In genomic region chr3:127067116-127067910, GRCh38 we compare ENCODE assay signal across 19 cellular contexts.
DNase-seq lines count a peak whose midpoint lies in the region; ATAC-seq and TF ChIP-seq lines count a peak whose summit lies in the region.
"Had no signal": no experiment of that assay in that cellular context is flagged by ENCODE, and none has a peak within 500 bp of the region (broad histone marks: within the 10 kb centered on the region; RNA-seq: fewer than 3 reads in every experiment).

No MANE protein-coding gene starts in this region.

- DNase-seq in DMS53 (lab: John Stamatoyannopoulos, UW) (peak; percentile 46), DMS53 treated with DMSO at 0.1 percent for 48 hours (lab: John Stamatoyannopoulos, UW; ENCODE audit: unreplicated experiment) (no peak), natural killer cell (no peak), neural progenitor cell (ENCODE audit: low spot score) (no peak), NK-92 (lab: John Stamatoyannopoulos, UW; ENCODE audit: unreplicated experiment) (no peak), retina (no peak)
- peak; percentile 13 for DNase-seq in natural killer cell treated with Interleukin-12 subunit alpha and Interleukin-12 subunit beta and Interleukin-15 and Interleukin-18, amount 100 ng/mL, for 72 hours (ENCODE audit: low spot score)
- no peak for DNase-seq in activated CD4-positive, alpha-beta T cell treated with anti-CD3 and anti-CD28 coated beads, Interleukin-2, amount 50 U/mL, for 1 hour
- DNase-seq: 8988T, DMS 273 treated with DMSO at 0.1 percent for 48 hours, H7, MG63, NCI-H1105, NCI-H2081, NCI-H446, NCI-H774, SHP77 had no signal

- H3K4me2 ChIP-seq in neural progenitor cell, result no peak overlapping the region
- H3K4me2 ChIP-seq: BLaER1 treated with 17β-estradiol and CSF1 and Interleukin-3, amounts not matched to agents 10 nM and 100 nM had no signal

- no peaks in the 10 kb centered on the region for H3K36me3 Mint-ChIP-seq in natural killer cell treated with Interleukin-12 subunit alpha and Interleukin-12 subunit beta and Interleukin-15 and Interleukin-18, amount 100 ng/mL, for 72 hours
- no peaks in the 10 kb centered on the region for H3K36me3 Mint-ChIP-seq in natural killer cell
- H3K36me3 Mint-ChIP-seq in neural progenitor cell, result no peaks in the 10 kb centered on the region

- no peak overlapping the region for H3K27ac Mint-ChIP-seq in natural killer cell treated with Interleukin-12 subunit alpha and Interleukin-12 subunit beta and Interleukin-15 and Interleukin-18, amount 100 ng/mL, for 72 hours
- H3K27ac Mint-ChIP-seq in natural killer cell (no peak overlapping the region), neural progenitor cell (peak overlapping the region; percentile 37)

- no peaks in the 10 kb centered on the region for H3K9me3 Mint-ChIP-seq in natural killer cell treated with Interleukin-12 subunit alpha and Interleukin-12 subunit beta and Interleukin-15 and Interleukin-18, amount 100 ng/mL, for 72 hours
- H3K9me3 Mint-ChIP-seq in natural killer cell (no peaks in the 10 kb centered on the region), neural progenitor cell (no peaks in the 10 kb centered on the region)

- H3K4me1 Mint-ChIP-seq in natural killer cell treated with Interleukin-12 subunit alpha and Interleukin-12 subunit beta and Interleukin-15 and Interleukin-18, amount 100 ng/mL, for 72 hours (ENCODE audit: low read depth in 2 of 2), result no peaks in the 10 kb centered on the region
- no peaks in the 10 kb centered on the region for H3K4me1 Mint-ChIP-seq in natural killer cell
- peaks cover 17% of the 10 kb centered on the region for H3K4me1 Mint-ChIP-seq in neural progenitor cell

- no peaks in the 10 kb centered on the region for H3K79me2 ChIP-seq in neural progenitor cell (ENCODE audit: low read depth)

- no peak overlapping the region for H2AFZ ChIP-seq in neural progenitor cell (replicated peaks)

- H3K9ac ChIP-seq in neural progenitor cell, result no peak overlapping the region
- H3K9ac ChIP-seq: BLaER1 treated with 17β-estradiol and CSF1 and Interleukin-3, amounts not matched to agents 10 nM and 100 nM had no signal

- no peak overlapping the region for H3K4me3 Mint-ChIP-seq in natural killer cell treated with Interleukin-12 subunit alpha and Interleukin-12 subunit beta and Interleukin-15 and Interleukin-18, amount 100 ng/mL, for 72 hours
- H3K4me3 Mint-ChIP-seq in natural killer cell (no peak overlapping the region), neural progenitor cell (no peak overlapping the region)

- no peaks in the 10 kb centered on the region for H3K9me3 ChIP-seq in neural progenitor cell (ENCODE audit: low read depth)
- H3K9me3 ChIP-seq: BLaER1 treated with 17β-estradiol and CSF1 and Interleukin-3, amounts not matched to agents 10 nM and 100 nM; MG63 had no signal

- H3K4me3 ChIP-seq in neural progenitor cell, result no peak overlapping the region
- H3K4me3 ChIP-seq: BLaER1 treated with 17β-estradiol and CSF1 and Interleukin-3, amounts not matched to agents 10 nM and 100 nM; MG63 had no signal

- no peaks in the 10 kb centered on the region for H3K4me1 ChIP-seq in neural progenitor cell

- no peak overlapping the region for H3K27ac ChIP-seq in neural progenitor cell
- H3K27ac ChIP-seq: BLaER1 treated with 17β-estradiol and CSF1 and Interleukin-3, amounts not matched to agents 10 nM and 100 nM had no signal

- no peaks in the 10 kb centered on the region for H3K36me3 ChIP-seq in neural progenitor cell
- H3K36me3 ChIP-seq: BLaER1 treated with 17β-estradiol and CSF1 and Interleukin-3, amounts not matched to agents 10 nM and 100 nM; MG63 had no signal

- no peaks in the 10 kb centered on the region for H3K27me3 ChIP-seq in neural progenitor cell
- H3K27me3 ChIP-seq: MG63 had no signal

- intact Hi-C loops in natural killer cell (cut with micrococcal nuclease), result no loop called here

- no peak for ATAC-seq in natural killer cell treated with Interleukin-12 subunit alpha and Interleukin-12 subunit beta and Interleukin-15 and Interleukin-18, amount 100 ng/mL, for 72 hours
- no peak for ATAC-seq in natural killer cell
- ATAC-seq: Panc1 had no signal

- H3K27me3 Mint-ChIP-seq in natural killer cell treated with Interleukin-12 subunit alpha and Interleukin-12 subunit beta and Interleukin-15 and Interleukin-18, amount 100 ng/mL, for 72 hours, result peaks cover 0 to 8% of the 10 kb centered on the region in 2 donors
- peaks cover 7 to 14% of the 10 kb centered on the region in 2 donors for H3K27me3 Mint-ChIP-seq in natural killer cell (ENCODE audit: low read depth in 2 of 2)
- peaks cover 5% of the 10 kb centered on the region for H3K27me3 Mint-ChIP-seq in neural progenitor cell (ENCODE audit: insufficient read depth, low read depth)

- TF ChIP-seq CTCF in natural killer cell (IDR thresholded peaks at IDR 0.05), result no peak
- TF ChIP-seq CTCF in neural progenitor cell (IDR thresholded peaks at IDR 0.05), result no peak

- no peaks in the 10 kb centered on the region for H3F3A ChIP-seq in neural progenitor cell (ENCODE audit: low read depth)

- no peaks in the 10 kb centered on the region for H4K20me1 ChIP-seq in neural progenitor cell (ENCODE audit: low read depth)

Comparison
In these comparisons a context has a peak if more than half of its experiments do, and no peak if none do; other contexts are left out.
1. DNase-seq: peak in DMS53 (single experiment) and natural killer cell treated with Interleukin-12 subunit alpha and Interleukin-12 subunit beta and Interleukin-15 and Interleukin-18, amount 100 ng/mL, for 72 hours (single experiment); none in DMS53 treated with DMSO at 0.1 percent for 48 hours (single experiment), natural killer cell (single experiment), neural progenitor cell (single experiment), activated CD4-positive, alpha-beta T cell treated with anti-CD3 and anti-CD28 coated beads, Interleukin-2, amount 50 U/mL, for 1 hour (single experiment), NK-92 (single experiment) and retina (single experiment).